In the genomic region with DNA sequence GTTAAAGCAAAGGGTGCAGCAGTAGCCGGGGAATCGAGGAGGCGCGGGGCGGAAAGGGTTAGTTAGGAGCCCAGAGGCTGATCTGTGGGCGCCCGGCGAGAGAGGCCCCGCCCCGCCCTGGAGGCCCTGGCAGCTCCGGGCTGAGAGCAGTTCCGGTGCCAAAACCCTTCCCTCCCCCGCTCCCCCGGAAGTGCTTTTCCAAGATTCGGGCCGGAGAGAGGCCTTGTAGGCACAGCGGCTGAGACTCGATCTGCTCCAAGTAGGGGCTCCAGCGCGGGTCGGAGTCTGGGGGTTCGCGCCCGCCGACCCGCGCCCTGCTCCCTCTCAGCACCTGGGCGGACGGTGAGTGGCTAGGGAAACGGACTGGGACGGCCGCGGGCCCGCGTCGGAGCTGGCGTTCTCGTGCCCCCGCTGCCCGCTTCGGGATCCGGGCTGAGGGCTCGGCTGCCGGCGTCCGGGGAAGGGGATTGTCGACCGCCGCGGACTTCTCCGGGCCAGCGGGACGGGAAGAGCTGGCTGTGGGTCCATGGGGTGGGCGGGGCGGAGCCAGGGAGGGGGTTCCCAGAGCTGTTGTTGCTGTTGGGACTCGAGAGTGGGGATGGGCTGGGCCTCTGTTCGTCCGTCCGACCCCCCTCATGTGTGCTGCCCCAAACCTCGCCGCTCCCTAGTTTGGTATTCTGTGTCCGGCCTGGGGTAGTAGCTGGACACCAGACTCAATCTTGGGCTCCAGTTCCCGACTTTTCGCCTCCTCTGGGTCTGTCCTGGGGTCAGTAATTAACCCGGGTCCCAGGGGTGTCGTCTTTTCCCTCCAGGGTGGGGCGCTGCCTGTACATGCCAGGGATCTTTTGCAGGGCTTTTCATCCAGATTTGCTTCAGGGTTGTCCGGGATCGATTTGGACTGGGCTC, we compare ENCODE assay signal across 1 cellular context.
TF ChIP-seq lines count a peak whose summit lies in the region.

FRS2 (plus strand) TSS at position 200 of the 906 bp plus-strand sequence. CDS start 98,643 bp downstream, outside the sequence.

TF ChIP-seq in GM12878, 131 proteins besides CTCF, POLR2A, EP300 and RAD21 (continued from another document and continues in another):
- no peak for TF ChIP-seq ATF2 (IDR thresholded peaks at IDR 0.05; ENCODE audit: low read length)
- TF ChIP-seq CBFB (IDR thresholded peaks at IDR 0.05; ENCODE audit: low read depth): no peak
- TF ChIP-seq, protein P1, sequence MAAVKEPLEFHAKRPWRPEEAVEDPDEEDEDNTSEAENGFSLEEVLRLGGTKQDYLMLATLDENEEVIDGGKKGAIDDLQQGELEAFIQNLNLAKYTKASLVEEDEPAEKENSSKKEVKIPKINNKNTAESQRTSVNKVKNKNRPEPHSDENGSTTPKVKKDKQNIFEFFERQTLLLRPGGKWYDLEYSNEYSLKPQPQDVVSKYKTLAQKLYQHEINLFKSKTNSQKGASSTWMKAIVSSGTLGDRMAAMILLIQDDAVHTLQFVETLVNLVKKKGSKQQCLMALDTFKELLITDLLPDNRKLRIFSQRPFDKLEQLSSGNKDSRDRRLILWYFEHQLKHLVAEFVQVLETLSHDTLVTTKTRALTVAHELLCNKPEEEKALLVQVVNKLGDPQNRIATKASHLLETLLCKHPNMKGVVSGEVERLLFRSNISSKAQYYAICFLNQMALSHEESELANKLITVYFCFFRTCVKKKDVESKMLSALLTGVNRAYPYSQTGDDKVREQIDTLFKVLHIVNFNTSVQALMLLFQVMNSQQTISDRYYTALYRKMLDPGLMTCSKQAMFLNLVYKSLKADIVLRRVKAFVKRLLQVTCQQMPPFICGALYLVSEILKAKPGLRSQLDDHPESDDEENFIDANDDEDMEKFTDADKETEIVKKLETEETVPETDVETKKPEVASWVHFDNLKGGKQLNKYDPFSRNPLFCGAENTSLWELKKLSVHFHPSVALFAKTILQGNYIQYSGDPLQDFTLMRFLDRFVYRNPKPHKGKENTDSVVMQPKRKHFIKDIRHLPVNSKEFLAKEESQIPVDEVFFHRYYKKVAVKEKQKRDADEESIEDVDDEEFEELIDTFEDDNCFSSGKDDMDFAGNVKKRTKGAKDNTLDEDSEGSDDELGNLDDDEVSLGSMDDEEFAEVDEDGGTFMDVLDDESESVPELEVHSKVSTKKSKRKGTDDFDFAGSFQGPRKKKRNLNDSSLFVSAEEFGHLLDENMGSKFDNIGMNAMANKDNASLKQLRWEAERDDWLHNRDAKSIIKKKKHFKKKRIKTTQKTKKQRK (IDR thresholded peaks at IDR 0.05; ENCODE audit: low read depth, low read length): no peak
- TF ChIP-seq NKRF (conservative IDR thresholded peaks at IDR 0.05): peak; percentile 73; the same call in 1 of the 2 replicates
- peak; percentile 56 for TF ChIP-seq RELA (IDR thresholded peaks at IDR 0.05; ENCODE audit: borderline replicate concordance, partially characterized antibody)
- TF ChIP-seq ATF7 (IDR thresholded peaks at IDR 0.05; ENCODE audit: low read depth): no peak
- TF ChIP-seq SPI1 (IDR thresholded peaks at IDR 0.05; ENCODE audit: borderline replicate concordance, insufficient read depth, low read depth, low read length): no peak
- peak; percentile 46 for TF ChIP-seq SIX5 (IDR thresholded peaks at IDR 0.05; ENCODE audit: low read depth, low read length, severe bottlenecking)
- TF ChIP-seq SMAD1 (IDR thresholded peaks at IDR 0.05; ENCODE audit: low read depth, partially characterized antibody): peak; percentile 27
- peak; percentile 69 for TF ChIP-seq HCFC1 (IDR thresholded peaks at IDR 0.05; ENCODE audit: low read length)
- TF ChIP-seq SIN3A (IDR thresholded peaks at IDR 0.05; ENCODE audit: low read depth, low read length): no peak
- TF ChIP-seq, protein P2, sequence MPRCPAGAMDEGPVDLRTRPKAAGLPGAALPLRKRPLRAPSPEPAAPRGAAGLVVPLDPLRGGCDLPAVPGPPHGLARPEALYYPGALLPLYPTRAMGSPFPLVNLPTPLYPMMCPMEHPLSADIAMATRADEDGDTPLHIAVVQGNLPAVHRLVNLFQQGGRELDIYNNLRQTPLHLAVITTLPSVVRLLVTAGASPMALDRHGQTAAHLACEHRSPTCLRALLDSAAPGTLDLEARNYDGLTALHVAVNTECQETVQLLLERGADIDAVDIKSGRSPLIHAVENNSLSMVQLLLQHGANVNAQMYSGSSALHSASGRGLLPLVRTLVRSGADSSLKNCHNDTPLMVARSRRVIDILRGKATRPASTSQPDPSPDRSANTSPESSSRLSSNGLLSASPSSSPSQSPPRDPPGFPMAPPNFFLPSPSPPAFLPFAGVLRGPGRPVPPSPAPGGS (IDR thresholded peaks at IDR 0.05; ENCODE audit: borderline replicate concordance, insufficient read depth, low read depth, low read length, poor library complexity, severe bottlenecking): peak; percentile 7
- no peak for TF ChIP-seq ZNF622 (IDR thresholded peaks at IDR 0.05)
- TF ChIP-seq IRF4 (IDR thresholded peaks at IDR 0.05; ENCODE audit: low read depth, low read length): no peak
- TF ChIP-seq ZNF687 (IDR thresholded peaks at IDR 0.05): peak; percentile 84
- peak; percentile 84; the same call in 1 of the 2 replicates for TF ChIP-seq ZNF207 (IDR thresholded peaks at IDR 0.05; ENCODE audit: borderline replicate concordance)
- TF ChIP-seq, protein P3, sequence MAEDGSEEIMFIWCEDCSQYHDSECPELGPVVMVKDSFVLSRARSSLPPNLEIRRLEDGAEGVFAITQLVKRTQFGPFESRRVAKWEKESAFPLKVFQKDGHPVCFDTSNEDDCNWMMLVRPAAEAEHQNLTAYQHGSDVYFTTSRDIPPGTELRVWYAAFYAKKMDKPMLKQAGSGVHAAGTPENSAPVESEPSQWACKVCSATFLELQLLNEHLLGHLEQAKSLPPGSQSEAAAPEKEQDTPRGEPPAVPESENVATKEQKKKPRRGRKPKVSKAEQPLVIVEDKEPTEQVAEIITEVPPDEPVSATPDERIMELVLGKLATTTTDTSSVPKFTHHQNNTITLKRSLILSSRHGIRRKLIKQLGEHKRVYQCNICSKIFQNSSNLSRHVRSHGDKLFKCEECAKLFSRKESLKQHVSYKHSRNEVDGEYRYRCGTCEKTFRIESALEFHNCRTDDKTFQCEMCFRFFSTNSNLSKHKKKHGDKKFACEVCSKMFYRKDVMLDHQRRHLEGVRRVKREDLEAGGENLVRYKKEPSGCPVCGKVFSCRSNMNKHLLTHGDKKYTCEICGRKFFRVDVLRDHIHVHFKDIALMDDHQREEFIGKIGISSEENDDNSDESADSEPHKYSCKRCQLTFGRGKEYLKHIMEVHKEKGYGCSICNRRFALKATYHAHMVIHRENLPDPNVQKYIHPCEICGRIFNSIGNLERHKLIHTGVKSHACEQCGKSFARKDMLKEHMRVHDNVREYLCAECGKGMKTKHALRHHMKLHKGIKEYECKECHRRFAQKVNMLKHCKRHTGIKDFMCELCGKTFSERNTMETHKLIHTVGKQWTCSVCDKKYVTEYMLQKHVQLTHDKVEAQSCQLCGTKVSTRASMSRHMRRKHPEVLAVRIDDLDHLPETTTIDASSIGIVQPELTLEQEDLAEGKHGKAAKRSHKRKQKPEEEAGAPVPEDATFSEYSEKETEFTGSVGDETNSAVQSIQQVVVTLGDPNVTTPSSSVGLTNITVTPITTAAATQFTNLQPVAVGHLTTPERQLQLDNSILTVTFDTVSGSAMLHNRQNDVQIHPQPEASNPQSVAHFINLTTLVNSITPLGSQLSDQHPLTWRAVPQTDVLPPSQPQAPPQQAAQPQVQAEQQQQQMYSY (CRISPR knock-in tag; IDR thresholded peaks at IDR 0.05): no peak
- TF ChIP-seq POLR2AphosphoS5 (IDR thresholded peaks at IDR 0.05; ENCODE audit: low read length): peak; percentile 77
- no peak for TF ChIP-seq ZNF384 (IDR thresholded peaks at IDR 0.05; ENCODE audit: borderline replicate concordance, low read depth, low read length)
- peak; percentile 61 for TF ChIP-seq KLF5 (IDR thresholded peaks at IDR 0.05; ENCODE audit: partially characterized antibody)
- TF ChIP-seq SRF (IDR thresholded peaks at IDR 0.05; ENCODE audit: low read depth in 2 of 2, low read length in 2 of 2): no peak
- TF ChIP-seq, protein P4, sequence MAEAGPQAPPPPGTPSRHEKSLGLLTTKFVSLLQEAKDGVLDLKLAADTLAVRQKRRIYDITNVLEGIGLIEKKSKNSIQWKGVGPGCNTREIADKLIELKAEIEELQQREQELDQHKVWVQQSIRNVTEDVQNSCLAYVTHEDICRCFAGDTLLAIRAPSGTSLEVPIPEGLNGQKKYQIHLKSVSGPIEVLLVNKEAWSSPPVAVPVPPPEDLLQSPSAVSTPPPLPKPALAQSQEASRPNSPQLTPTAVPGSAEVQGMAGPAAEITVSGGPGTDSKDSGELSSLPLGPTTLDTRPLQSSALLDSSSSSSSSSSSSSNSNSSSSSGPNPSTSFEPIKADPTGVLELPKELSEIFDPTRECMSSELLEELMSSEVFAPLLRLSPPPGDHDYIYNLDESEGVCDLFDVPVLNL (IDR thresholded peaks at IDR 0.05; ENCODE audit: low read depth, low read length): no peak
- TF ChIP-seq YBX1 (IDR thresholded peaks at IDR 0.05): no peak
- 0 out of 2 replicates have a peak, but pooled peaks have one; percentile 53 for TF ChIP-seq FOXM1 (IDR thresholded peaks at IDR 0.05; ENCODE audit: low read depth, low read length)
- no peak for TF ChIP-seq BCL11A (IDR thresholded peaks at IDR 0.05; ENCODE audit: low read depth, low read length)
- no peak for TF ChIP-seq MXI1 (IDR thresholded peaks at IDR 0.05; ENCODE audit: low read depth, low read length)
- TF ChIP-seq CREB1 (IDR thresholded peaks at IDR 0.05; ENCODE audit: low read depth): peak; percentile 10; the same call in 1 of the 2 replicates
- TF ChIP-seq NBN (IDR thresholded peaks at IDR 0.05): peak; percentile 72; the same call in 1 of the 2 replicates
- TF ChIP-seq KDM1A (IDR thresholded peaks at IDR 0.05; ENCODE audit: borderline replicate concordance): no peak
- TF ChIP-seq KAT2A (conservative IDR thresholded peaks at IDR 0.05; ENCODE audit: control insufficient read depth, low read depth, low read length): no peak
- 0 out of 2 replicates have a peak, but pooled peaks have one; percentile 9 for TF ChIP-seq CREM (IDR thresholded peaks at IDR 0.05; ENCODE audit: low read depth)
- no peak for TF ChIP-seq FOXK2 (IDR thresholded peaks at IDR 0.05)
- TF ChIP-seq, protein P5, sequence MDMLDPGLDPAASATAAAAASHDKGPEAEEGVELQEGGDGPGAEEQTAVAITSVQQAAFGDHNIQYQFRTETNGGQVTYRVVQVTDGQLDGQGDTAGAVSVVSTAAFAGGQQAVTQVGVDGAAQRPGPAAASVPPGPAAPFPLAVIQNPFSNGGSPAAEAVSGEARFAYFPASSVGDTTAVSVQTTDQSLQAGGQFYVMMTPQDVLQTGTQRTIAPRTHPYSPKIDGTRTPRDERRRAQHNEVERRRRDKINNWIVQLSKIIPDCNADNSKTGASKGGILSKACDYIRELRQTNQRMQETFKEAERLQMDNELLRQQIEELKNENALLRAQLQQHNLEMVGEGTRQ (IDR thresholded peaks at IDR 0.05; ENCODE audit: borderline replicate concordance, low read depth, low read length): no peak
- no peak for TF ChIP-seq CBX3 (IDR thresholded peaks at IDR 0.05; ENCODE audit: borderline replicate concordance, low read depth)
- no peak for TF ChIP-seq ZZZ3 (IDR thresholded peaks at IDR 0.05; ENCODE audit: control insufficient read depth, insufficient read length, low read depth)
- no peak for TF ChIP-seq SUZ12 (IDR thresholded peaks at IDR 0.05; ENCODE audit: unreplicated experiment)
- peak; percentile 98 for TF ChIP-seq IKZF1 (conservative IDR thresholded peaks at IDR 0.05)
- no peak for TF ChIP-seq FOS (IDR thresholded peaks at IDR 0.05; ENCODE audit: borderline replicate concordance, extremely low read depth, insufficient read length)
- TF ChIP-seq ZNF217 (IDR thresholded peaks at IDR 0.05): no peak
- no peak for TF ChIP-seq PAX8 (IDR thresholded peaks at IDR 0.05)
